Comparison of ENCODE assay signal across 20 cellular contexts in the genomic region with DNA sequence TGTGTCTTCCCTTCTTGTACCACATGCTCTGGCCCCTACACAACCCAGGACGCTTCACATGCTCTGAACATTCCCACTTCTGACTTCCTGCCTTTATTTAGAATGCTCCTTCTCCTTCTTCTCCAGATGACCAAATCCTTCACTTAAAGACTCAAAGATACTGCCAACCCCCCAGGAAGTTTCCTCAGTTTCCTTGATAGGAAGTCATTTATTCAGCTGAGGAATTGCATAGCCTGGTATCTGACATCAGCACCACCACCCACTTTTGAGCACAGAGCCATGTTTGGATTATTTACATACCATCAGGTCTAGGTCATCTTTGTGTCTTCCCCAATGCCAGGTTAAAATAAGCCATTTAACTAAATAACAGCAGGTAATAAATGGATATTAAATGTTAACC.
DNase-seq lines count a peak whose midpoint lies in the region; TF ChIP-seq lines count a peak whose summit lies in the region.
"Had no signal": no experiment of that assay in that cellular context is flagged by ENCODE, and none has a peak within 500 bp of the region (broad histone marks: within the 10 kb centered on the region; RNA-seq: fewer than 3 reads in every experiment).

No MANE protein-coding gene starts in this region.

- no peak overlapping the region for H3K27ac Mint-ChIP-seq in T-helper 2 cell treated with Interferon-gamma antibody and Interleukin-4, amounts not matched to agents 5 μg/mL and 100 μg/mL, for 36 hours
- H3K27ac Mint-ChIP-seq: B cell had no signal

- no peaks in the 10 kb centered on the region for H3K27me3 Mint-ChIP-seq in T-helper 2 cell treated with Interferon-gamma antibody and Interleukin-4, amounts not matched to agents 5 μg/mL and 100 μg/mL, for 36 hours (ENCODE audit: low read depth)
- H3K27me3 Mint-ChIP-seq: B cell had no signal

- no peaks in the 10 kb centered on the region for H3K36me3 Mint-ChIP-seq in T-helper 2 cell treated with Interferon-gamma antibody and Interleukin-4, amounts not matched to agents 5 μg/mL and 100 μg/mL, for 36 hours (ENCODE audit: low read depth)

- TF ChIP-seq CTCF in AG10803 (conservative IDR thresholded peaks at IDR 0.05; ENCODE audit: low read length) (no peak), brain microvascular endothelial cell (IDR thresholded peaks at IDR 0.05; ENCODE audit: low read depth, low read length, missing control alignments) (no peak), coronary artery (IDR thresholded peaks at IDR 0.05) (no peak)

- H3K36me3 ChIP-seq in brain microvascular endothelial cell (replicated peaks), result no peaks in the 10 kb centered on the region
- H3K36me3 ChIP-seq: gastrocnemius medialis had no signal

- no peaks in the 10 kb centered on the region for H3K27me3 ChIP-seq in brain microvascular endothelial cell (replicated peaks)
- H3K27me3 ChIP-seq: gastrocnemius medialis had no signal

- in situ Hi-C loops in brain microvascular endothelial cell (cut with HindIII; ENCODE audit: low pct_ligation_motif_present, low sequenced_read_pairs), result no loop called here

- H3K27ac ChIP-seq in brain microvascular endothelial cell (no peak overlapping the region), coronary artery (no peak overlapping the region)
- H3K27ac ChIP-seq: gastrocnemius medialis had no signal

- H3K4me1 Mint-ChIP-seq in T-helper 2 cell treated with Interferon-gamma antibody and Interleukin-4, amounts not matched to agents 5 μg/mL and 100 μg/mL, for 36 hours (ENCODE audit: low read depth), result peaks cover 26% of the 10 kb centered on the region
- H3K4me1 Mint-ChIP-seq: B cell had no signal

- H3K9me3 Mint-ChIP-seq in T-helper 2 cell treated with Interferon-gamma antibody and Interleukin-4, amounts not matched to agents 5 μg/mL and 100 μg/mL, for 36 hours, result no peaks in the 10 kb centered on the region

- DNase-seq in AG10803 (ENCODE audit: low read depth) (peak; percentile 31), HS-5 (ENCODE audit: low read depth) (peak; percentile 19), brain microvascular endothelial cell (peak; percentile 60), kidney tubule cell (ENCODE audit: low spot score) (peak; percentile 43), coronary artery (ENCODE audit: low spot score) (no peak), NCI-H345 treated with DMSO at 0.1 percent for 48 hours (lab: John Stamatoyannopoulos, UW; ENCODE audit: unreplicated experiment) (no peak), cerebellar cortex (ENCODE audit: low spot score) (no peak)
- DNase-seq in T-helper 2 cell treated with Interferon-gamma antibody and Interleukin-4, amounts not matched to agents 5 μg/mL and 100 μg/mL, for 36 hours (ENCODE audit: low spot score), result no peak
- DNase-seq: activated T-cell treated with anti-CD3 and anti-CD28 coated beads, Interleukin-2, amount 50 U/mL, for 48 hours; amniotic stem cell; DMS53; gastrocnemius medialis; midbrain; MV-4-11; NCI-H2171; NK-92 treated with Interleukin-12 subunit alpha and Interleukin-12 subunit beta, amount 100 ng/mL, for 24 hours; occipital lobe; SHP77 treated with DMSO at 0.1 percent for 48 hours had no signal

- H3K4me3 ChIP-seq in AG10803 (ENCODE audit: low read length), result no peak overlapping the region
- no peak overlapping the region for H3K4me3 ChIP-seq in brain microvascular endothelial cell (ENCODE audit: low read depth, low read length)
- H3K4me3 ChIP-seq in coronary artery, result no peak overlapping the region
- H3K4me3 ChIP-seq: gastrocnemius medialis, GM12878 had no signal

- no peak overlapping the region for H3K4me3 Mint-ChIP-seq in T-helper 2 cell treated with Interferon-gamma antibody and Interleukin-4, amounts not matched to agents 5 μg/mL and 100 μg/mL, for 36 hours
- H3K4me3 Mint-ChIP-seq: B cell had no signal

Comparison
In these comparisons a context has a peak if more than half of its experiments do, and no peak if none do; other contexts are left out.
1. DNase-seq: peak in AG10803 (single experiment), HS-5 (single experiment), brain microvascular endothelial cell (single experiment) and kidney tubule cell (single experiment); none in T-helper 2 cell treated with Interferon-gamma antibody and Interleukin-4, amounts not matched to agents 5 μg/mL and 100 μg/mL, for 36 hours (single experiment), coronary artery (single experiment), NCI-H345 treated with DMSO at 0.1 percent for 48 hours (single experiment) and cerebellar cortex (single experiment).